Comparison of ENCODE assay signal across 8 cellular contexts in genomic region chr5:74865293-74865798, GRCh38. TPM values are rescaled to one million over a fixed set of nuclear protein-coding genes. Genes with fewer than 3 reads are reported as not detected.
DNase-seq lines count a peak whose midpoint lies in the region; ATAC-seq and TF ChIP-seq lines count a peak whose summit lies in the region.

No MANE protein-coding gene starts in this region.

- TF ChIP-seq CTCF in A673 (conservative IDR thresholded peaks at IDR 0.05; ENCODE audit: low read depth, low read length) (no peak), GM20000 (IDR thresholded peaks at IDR 0.05; ENCODE audit: extremely low read depth, missing control alignments) (no peak)

- H3K4me3 Mint-ChIP-seq in activated T-helper 1 cell treated with anti-CD3 and anti-CD28 coated beads, Interleukin-12 subunit alpha, Interleukin-12 subunit beta, Interleukin-2, Interleukin-4 antibody, amounts not matched to agents 30 ng/mL and 10 ng/mL and 1 ng/mL, durations not matched to agents 14 hours and 24 hours and 36 hours: peak overlapping the region; percentile 88
- peak overlapping the region; percentile 85 for H3K4me3 Mint-ChIP-seq in stimulated activated memory B cell treated with anti-CD40 and anti-IgM and Interleukin-4, amounts not matched to agents 10 μg/mL and 1 μg/mL and 100 μg/mL, for 72 hours

- DNase-seq in A673 (ENCODE audit: low spot score): no peak
- DNase-seq in GM20000 (ENCODE audit: low spot score): peak; percentile 30
- no peak for DNase-seq in activated T-helper 1 cell treated with anti-CD3 and anti-CD28 coated beads, Interleukin-12 subunit alpha, Interleukin-12 subunit beta, Interleukin-2, Interleukin-4 antibody, amounts not matched to agents 30 ng/mL and 10 ng/mL and 1 ng/mL, durations not matched to agents 14 hours and 24 hours and 36 hours (ENCODE audit: low spot score)
- no peak for DNase-seq in NCI-H1436 treated with DMSO at 0.1 percent for 48 hours (lab: John Stamatoyannopoulos, UW)
- DNase-seq in NCI-H2196 (lab: John Stamatoyannopoulos, UW; ENCODE audit: unreplicated experiment): no peak

- POLR2A ChIA-PET in A673 (lab: Charles Lee; ENCODE audit: low non-redundant PET): no interaction called here

- no peaks in the 10 kb centered on the region for H3K36me3 Mint-ChIP-seq in activated T-helper 1 cell treated with anti-CD3 and anti-CD28 coated beads, Interleukin-12 subunit alpha, Interleukin-12 subunit beta, Interleukin-2, Interleukin-4 antibody, amounts not matched to agents 30 ng/mL and 10 ng/mL and 1 ng/mL, durations not matched to agents 14 hours and 24 hours and 36 hours (ENCODE audit: low read depth)
- H3K36me3 Mint-ChIP-seq in stimulated activated memory B cell treated with anti-CD40 and anti-IgM and Interleukin-4, amounts not matched to agents 10 μg/mL and 1 μg/mL and 100 μg/mL, for 72 hours: no peaks in the 10 kb centered on the region

- intact Hi-C loops in A673 (cut with micrococcal nuclease; ENCODE audit: unreplicated experiment): no loop called here
- intact Hi-C loops in activated T-helper 1 cell treated with anti-CD3 and anti-CD28 coated beads, Interleukin-12 subunit alpha, Interleukin-12 subunit beta, Interleukin-2, Interleukin-4 antibody, amounts not matched to agents 30 ng/mL and 10 ng/mL and 1 ng/mL, durations not matched to agents 14 hours and 24 hours and 36 hours (cut with micrococcal nuclease): loop anchor here (5.0 kb wide), 3 partner anchors 52 to 187 kb away; partner anchors contain the start of genes GCNT4 and HEXB

- CTCF ChIA-PET in A673 (lab: Charles Lee): no interaction called here

- ATAC-seq in stimulated activated memory B cell treated with anti-CD40 and anti-IgM and Interleukin-4, amounts not matched to agents 10 μg/mL and 1 μg/mL and 100 μg/mL, for 72 hours: no peak
- ATAC-seq in GM18511 (IDR thresholded peaks at IDR 0.05; ENCODE audit: unreplicated experiment): no peak

- peaks cover 26% of the 10 kb centered on the region for H3K27me3 Mint-ChIP-seq in activated T-helper 1 cell treated with anti-CD3 and anti-CD28 coated beads, Interleukin-12 subunit alpha, Interleukin-12 subunit beta, Interleukin-2, Interleukin-4 antibody, amounts not matched to agents 30 ng/mL and 10 ng/mL and 1 ng/mL, durations not matched to agents 14 hours and 24 hours and 36 hours (ENCODE audit: insufficient read depth)
- H3K27me3 Mint-ChIP-seq in stimulated activated memory B cell treated with anti-CD40 and anti-IgM and Interleukin-4, amounts not matched to agents 10 μg/mL and 1 μg/mL and 100 μg/mL, for 72 hours: peaks cover 13% of the 10 kb centered on the region

- H3K27ac Mint-ChIP-seq in activated T-helper 1 cell treated with anti-CD3 and anti-CD28 coated beads, Interleukin-12 subunit alpha, Interleukin-12 subunit beta, Interleukin-2, Interleukin-4 antibody, amounts not matched to agents 30 ng/mL and 10 ng/mL and 1 ng/mL, durations not matched to agents 14 hours and 24 hours and 36 hours: peak overlapping the region; percentile 76
- H3K27ac Mint-ChIP-seq in stimulated activated memory B cell treated with anti-CD40 and anti-IgM and Interleukin-4, amounts not matched to agents 10 μg/mL and 1 μg/mL and 100 μg/mL, for 72 hours: peak overlapping the region; percentile 76

- no peaks in the 10 kb centered on the region for H3K36me3 ChIP-seq in A673 (ENCODE audit: insufficient read depth, low read length, poor library complexity, severe bottlenecking)
- no peaks in the 10 kb centered on the region for H3K36me3 ChIP-seq in iPS-15b (ENCODE audit: control insufficient read depth, insufficient read depth, low read length)

- BruUV-seq in A673 (replicated peaks; lab: Mats Ljungman, UMichigan): no TSS peak

- peak overlapping the region; percentile 96 for H3K9ac ChIP-seq in iPS-15b (ENCODE audit: low read depth, low read length)

- H3K4me1 ChIP-seq in A673 (ENCODE audit: insufficient read depth, low read length, poor library complexity, severe bottlenecking) (peaks cover 4% of the 10 kb centered on the region), iPS-15b (ENCODE audit: control insufficient read depth, insufficient read depth, low read length) (peaks cover 21% of the 10 kb centered on the region)

- H3K9me3 Mint-ChIP-seq in activated T-helper 1 cell treated with anti-CD3 and anti-CD28 coated beads, Interleukin-12 subunit alpha, Interleukin-12 subunit beta, Interleukin-2, Interleukin-4 antibody, amounts not matched to agents 30 ng/mL and 10 ng/mL and 1 ng/mL, durations not matched to agents 14 hours and 24 hours and 36 hours: no peaks in the 10 kb centered on the region
- no peaks in the 10 kb centered on the region for H3K9me3 Mint-ChIP-seq in stimulated activated memory B cell treated with anti-CD40 and anti-IgM and Interleukin-4, amounts not matched to agents 10 μg/mL and 1 μg/mL and 100 μg/mL, for 72 hours

- peak overlapping the region; percentile 70 for H3K4me3 ChIP-seq in A673 (ENCODE audit: low read depth, low read length, poor library complexity, severe bottlenecking)
- H3K4me3 ChIP-seq in iPS-15b (ENCODE audit: low read depth, low read length): peak overlapping the region; percentile 97

- peak overlapping the region; percentile 67 for H3K27ac ChIP-seq in A673 (ENCODE audit: low read depth, low read length, poor library complexity, severe bottlenecking)

- H3K9me3 ChIP-seq in A673 (ENCODE audit: low read depth, low read length, poor library complexity, severe bottlenecking) (no peaks in the 10 kb centered on the region), iPS-15b (ENCODE audit: control insufficient read depth, insufficient read depth, low read length) (no peaks in the 10 kb centered on the region)

- peaks cover 11% of the 10 kb centered on the region for H3K4me1 Mint-ChIP-seq in activated T-helper 1 cell treated with anti-CD3 and anti-CD28 coated beads, Interleukin-12 subunit alpha, Interleukin-12 subunit beta, Interleukin-2, Interleukin-4 antibody, amounts not matched to agents 30 ng/mL and 10 ng/mL and 1 ng/mL, durations not matched to agents 14 hours and 24 hours and 36 hours (ENCODE audit: low read depth)
- H3K4me1 Mint-ChIP-seq in stimulated activated memory B cell treated with anti-CD40 and anti-IgM and Interleukin-4, amounts not matched to agents 10 μg/mL and 1 μg/mL and 100 μg/mL, for 72 hours: peaks cover 30% of the 10 kb centered on the region

- H3K27me3 ChIP-seq in A673 (replicated peaks; ENCODE audit: insufficient read depth, low read depth, low read length, poor library complexity) (peaks cover 2% of the 10 kb centered on the region), iPS-15b (ENCODE audit: control insufficient read depth, insufficient read depth, low read length) (no peaks in the 10 kb centered on the region)

RNA-seq across cellular contexts. Expression of gene FAM169A, which starts 0.8 kb away (rescaled TPM):
- 10.5 and 11.2 TPM in 2 replicates for total RNA-seq in A673 (2021)
- 3.2 and 3.5 TPM in 2 replicates for total RNA-seq in activated T-helper 1 cell treated with anti-CD3 and anti-CD28 coated beads, Interleukin-12 subunit alpha, Interleukin-12 subunit beta, Interleukin-2, Interleukin-4 antibody, amounts not matched to agents 30 ng/mL and 10 ng/mL and 1 ng/mL, durations not matched to agents 14 hours and 24 hours and 36 hours
